In genomic region chr2:126657146-126657635, GRCh38 we compare ENCODE assay signal across 9 cellular contexts. TPM values are rescaled to one million over a fixed set of nuclear protein-coding genes. Genes with fewer than 3 reads are reported as not detected.
DNase-seq lines count a peak whose midpoint lies in the region; ATAC-seq and TF ChIP-seq lines count a peak whose summit lies in the region.
"Had no signal": no experiment of that assay in that cellular context is flagged by ENCODE, and none has a peak within 500 bp of the region (broad histone marks: within the 10 kb centered on the region; RNA-seq: fewer than 3 reads in every experiment).

No MANE protein-coding gene starts in this region.

- H3K27me3 ChIP-seq in ectodermal cell (ENCODE audit: control insufficient read depth, insufficient read depth, low read length, poor library complexity, severe bottlenecking) (peaks cover 7% of the 10 kb centered on the region), thymus (ENCODE audit: control insufficient read depth, insufficient read depth) (no peaks in the 10 kb centered on the region)

- H3K4me3 ChIP-seq in ectodermal cell (ENCODE audit: insufficient read depth, low read depth, low read length) = peak overlapping the region; percentile 65
- no peak overlapping the region for H3K4me3 ChIP-seq in mucosa of descending colon
- peak overlapping the region; percentile 56 for H3K4me3 ChIP-seq in thymus (ENCODE audit: low read length)

- peak; percentile 46 for DNase-seq in activated T-cell treated with anti-CD3 and anti-CD28 coated beads for 24 hours (ENCODE audit: low read depth)
- no peak for DNase-seq in activated T-cell treated with anti-CD3 and anti-CD28 coated beads for 4 hours
- peak; percentile 68 for DNase-seq in activated CD4-positive, alpha-beta T cell treated with anti-CD3 and anti-CD28 coated beads for 48 hours
- peak; percentile 50 to 81 (median 53) for DNase-seq in mucosa of descending colon
- DNase-seq in occipital lobe (lab: John Stamatoyannopoulos, UW) = no peak

- intact Hi-C loops in mucosa of descending colon (cut with DNase I, micrococcal nuclease) = no loop called here

- no peaks in the 10 kb centered on the region for H3K9me3 ChIP-seq in ectodermal cell (ENCODE audit: control insufficient read depth, low read length)
- no peaks in the 10 kb centered on the region for H3K9me3 ChIP-seq in mucosa of descending colon
- no peaks in the 10 kb centered on the region for H3K9me3 ChIP-seq in thymus (ENCODE audit: control insufficient read depth)

- H3K27ac ChIP-seq in ectodermal cell (ENCODE audit: insufficient read depth, low read depth, low read length, poor library complexity, severe bottlenecking) = peak overlapping the region; percentile 77
- peak overlapping the region; percentile 91 for H3K27ac ChIP-seq in thymus (ENCODE audit: low read depth)

- ATAC-seq in HG03520 (IDR thresholded peaks at IDR 0.05; ENCODE audit: unreplicated experiment) (peak; percentile 7), mucosa of descending colon (peak; percentile 49)

- 20 to 26% methylated on average over 16 of the region's 16 CpGs for WGBS in ectodermal cell, 2 experiments
- WGBS in thymus = 6% methylated on average over 16 of the region's 16 CpGs

- H3K36me3 ChIP-seq in ectodermal cell (ENCODE audit: control insufficient read depth, insufficient read depth, low read length) (no peaks in the 10 kb centered on the region), mucosa of descending colon (ENCODE audit: low read depth) (no peaks in the 10 kb centered on the region), thymus (ENCODE audit: control insufficient read depth, insufficient read depth) (no peaks in the 10 kb centered on the region)

- H3K4me1 ChIP-seq in ectodermal cell (ENCODE audit: control insufficient read depth, insufficient read depth, low read length) = peaks cover 39% of the 10 kb centered on the region
- peaks cover 14% of the 10 kb centered on the region for H3K4me1 ChIP-seq in mucosa of descending colon (ENCODE audit: low read depth)
- H3K4me1 ChIP-seq in thymus (ENCODE audit: control insufficient read depth, insufficient read depth, low read length) = peaks cover 23% of the 10 kb centered on the region

- TF ChIP-seq CTCF in mucosa of descending colon (IDR thresholded peaks at IDR 0.05) = no peak

RNA-seq across cellular contexts. Expression of gene GYPC, which starts 1.2 kb away (rescaled TPM):
- 54.9 TPM for polyA plus RNA-seq in ectodermal cell (2013, experiment 1 of 4)
- polyA plus RNA-seq in ectodermal cell (2013, experiment 2 of 4) = 40.8 TPM
- polyA plus RNA-seq in ectodermal cell (2013, experiment 3 of 4) = 45.2 TPM
- 50.6 TPM for polyA plus RNA-seq in ectodermal cell (2013, experiment 4 of 4)
- total RNA-seq in mucosa of descending colon (10 to 100 TPM in 2 of 3 donors, 1 to 10 TPM in 1; 6.3 to 67.8 (median 14.3) TPM), occipital lobe (17.0 TPM)
- 136 TPM for polyA plus RNA-seq in thymus
- polyA plus RNA-seq: keratinocyte had no signal

Comparison
In these comparisons a context has a peak if more than half of its experiments do, and no peak if none do; other contexts are left out.
1. DNase-seq: peak in activated T-cell treated with anti-CD3 and anti-CD28 coated beads for 24 hours (single experiment), activated CD4-positive, alpha-beta T cell treated with anti-CD3 and anti-CD28 coated beads for 48 hours (single experiment) and mucosa of descending colon (3 of 3); none in activated T-cell treated with anti-CD3 and anti-CD28 coated beads for 4 hours (single experiment) and occipital lobe (single experiment).